1 cellular context compared by ENCODE assay signal in genomic region chr7:50832744-50833143, GRCh38.
TF ChIP-seq lines count a peak whose summit lies in the region.

No MANE protein-coding gene starts in this region.

TF ChIP-seq in IMR-90, 13 proteins besides CTCF, POLR2A, EP300 and RAD21:
- TF ChIP-seq, protein P1, sequence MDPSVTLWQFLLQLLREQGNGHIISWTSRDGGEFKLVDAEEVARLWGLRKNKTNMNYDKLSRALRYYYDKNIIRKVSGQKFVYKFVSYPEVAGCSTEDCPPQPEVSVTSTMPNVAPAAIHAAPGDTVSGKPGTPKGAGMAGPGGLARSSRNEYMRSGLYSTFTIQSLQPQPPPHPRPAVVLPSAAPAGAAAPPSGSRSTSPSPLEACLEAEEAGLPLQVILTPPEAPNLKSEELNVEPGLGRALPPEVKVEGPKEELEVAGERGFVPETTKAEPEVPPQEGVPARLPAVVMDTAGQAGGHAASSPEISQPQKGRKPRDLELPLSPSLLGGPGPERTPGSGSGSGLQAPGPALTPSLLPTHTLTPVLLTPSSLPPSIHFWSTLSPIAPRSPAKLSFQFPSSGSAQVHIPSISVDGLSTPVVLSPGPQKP (IDR thresholded peaks at IDR 0.05; ENCODE audit: borderline replicate concordance, low read depth, low read length): no peak
- TF ChIP-seq MXI1 (IDR thresholded peaks at IDR 0.05; ENCODE audit: borderline replicate concordance, low read depth, low read length) (no peak), MAFK (IDR thresholded peaks at IDR 0.05; ENCODE audit: low read depth, low read length) (peak; percentile 24; the same call in 1 of the 2 replicates), USF2 (IDR thresholded peaks at IDR 0.05; ENCODE audit: low read depth, low read length) (no peak), BHLHE40 (IDR thresholded peaks at IDR 0.05; ENCODE audit: low read depth, low read length) (0 out of 2 replicates have a peak, but pooled peaks have one; percentile 26), NFE2L2 (IDR thresholded peaks at IDR 0.05; ENCODE audit: low read depth, low read length) (no peak), CHD1 (IDR thresholded peaks at IDR 0.05; ENCODE audit: low read depth, low read length) (no peak), RCOR1 (IDR thresholded peaks at IDR 0.05; ENCODE audit: insufficient replicate concordance, low read length) (no peak), RFX5 (IDR thresholded peaks at IDR 0.05; ENCODE audit: low read depth, low read length) (no peak), CEBPB (IDR thresholded peaks at IDR 0.05; ENCODE audit: low read depth, low read length) (no peak; the same call in 1 of the 2 replicates), FOS (IDR thresholded peaks at IDR 0.05; ENCODE audit: low read depth, low read length) (peak; percentile 82), MAZ (IDR thresholded peaks at IDR 0.05; ENCODE audit: borderline replicate concordance, low read depth, low read length) (no peak), SMC3 (IDR thresholded peaks at IDR 0.05; ENCODE audit: low read depth, low read length) (no peak)
